12 cellular contexts compared by ENCODE assay signal in genomic region chr2:168157070-168157469, GRCh38.
A peak's percentile ranks its signal among the peaks of the same experiment; 100 is the strongest.
DNase-seq lines count a peak whose midpoint lies in the region; ATAC-seq and TF ChIP-seq lines count a peak whose summit lies in the region.
"Had no signal": no experiment of that assay in that cellular context is flagged by ENCODE, and none has a peak within 500 bp of the region (broad histone marks: within the 10 kb centered on the region; RNA-seq: fewer than 3 reads in every experiment).

No MANE protein-coding gene starts in this region.

- H3K27ac Mint-ChIP-seq in activated T-cell treated with anti-CD3 and anti-CD28 coated beads, Interleukin-2, amount 50 U/mL, for 72 hours = peak overlapping the region; percentile 63
- no peak overlapping the region for H3K27ac Mint-ChIP-seq in stimulated activated memory B cell treated with anti-CD40 and anti-IgM and Interleukin-4, amounts not matched to agents 10 μg/mL and 1 μg/mL and 100 μg/mL, for 72 hours

- H4K20me1 ChIP-seq in Loucy (ENCODE audit: insufficient read depth, low read length, poor library complexity, severe bottlenecking) (no peaks in the 10 kb centered on the region), smooth muscle cell (ENCODE audit: low read depth) (peaks cover 25% of the 10 kb centered on the region)

- H3K27me3 ChIP-seq in Loucy (ENCODE audit: insufficient read depth, low read length, poor library complexity, severe bottlenecking) = no peaks in the 10 kb centered on the region
- no peaks in the 10 kb centered on the region for H3K27me3 ChIP-seq in esophagus squamous epithelium
- H3K27me3 ChIP-seq in smooth muscle cell (ENCODE audit: low read depth) = no peaks in the 10 kb centered on the region

- H3K4me1 Mint-ChIP-seq in activated T-cell treated with anti-CD3 and anti-CD28 coated beads, Interleukin-2, amount 50 U/mL, for 72 hours (ENCODE audit: low read depth) = peaks cover 22% of the 10 kb centered on the region
- H3K4me1 Mint-ChIP-seq in stimulated activated memory B cell treated with anti-CD40 and anti-IgM and Interleukin-4, amounts not matched to agents 10 μg/mL and 1 μg/mL and 100 μg/mL, for 72 hours = no peaks in the 10 kb centered on the region

- H3K4me2 ChIP-seq in Loucy (ENCODE audit: low read depth, low read length, poor library complexity, severe bottlenecking) (peak overlapping the region; percentile 52), smooth muscle cell (peak overlapping the region; percentile 4)

- no peaks in the 10 kb centered on the region for H3K27me3 Mint-ChIP-seq in activated T-cell treated with anti-CD3 and anti-CD28 coated beads, Interleukin-2, amount 50 U/mL, for 72 hours (ENCODE audit: low read depth)
- H3K27me3 Mint-ChIP-seq in stimulated activated memory B cell treated with anti-CD40 and anti-IgM and Interleukin-4, amounts not matched to agents 10 μg/mL and 1 μg/mL and 100 μg/mL, for 72 hours = no peaks in the 10 kb centered on the region

- H3K9me3 ChIP-seq in Loucy (ENCODE audit: insufficient read depth, low read depth, low read length) (no peaks in the 10 kb centered on the region), esophagus squamous epithelium (no peaks in the 10 kb centered on the region), smooth muscle cell (replicated peaks; ENCODE audit: low read depth) (no peaks in the 10 kb centered on the region)

- no peaks in the 10 kb centered on the region for H3F3A ChIP-seq in Loucy (ENCODE audit: low read depth)
- peaks cover 6% of the 10 kb centered on the region for H3F3A ChIP-seq in smooth muscle cell (ENCODE audit: low read depth)

- DNase-seq in activated T-cell treated with anti-CD3 and anti-CD28 coated beads, Interleukin-2, amount 50 U/mL, for 72 hours = no peak
- DNase-seq in activated T-cell treated with anti-CD3 and anti-CD28 coated beads for 4 hours (no peak), esophagus squamous epithelium (lab: John Stamatoyannopoulos, UW) (no peak), smooth muscle cell (lab: John Stamatoyannopoulos, UW; ENCODE audit: unreplicated experiment) (no peak), lower leg skin (ENCODE audit: low spot score in 2 of 2) (no peak), HuH-7.5 (ENCODE audit: low spot score) (no peak)
- DNase-seq: 8988T, Calu3, H7, NCI-H2171 treated with DMSO at 0.1 percent for 48 hours had no signal

- no peak overlapping the region for H3K4me3 Mint-ChIP-seq in activated T-cell treated with anti-CD3 and anti-CD28 coated beads, Interleukin-2, amount 50 U/mL, for 72 hours
- H3K4me3 Mint-ChIP-seq in stimulated activated memory B cell treated with anti-CD40 and anti-IgM and Interleukin-4, amounts not matched to agents 10 μg/mL and 1 μg/mL and 100 μg/mL, for 72 hours = no peak overlapping the region

- 93 to 95% methylated on average over 3 of the region's 3 CpGs for WGBS in esophagus squamous epithelium, 2 donors
- 92% methylated on average over 3 of the region's 3 CpGs for WGBS in smooth muscle cell (ENCODE audit: low lambda C conversion rate)
- WGBS in lower leg skin, 2 donors = 84 to 91% methylated on average over 3 of the region's 3 CpGs

- H2AFZ ChIP-seq in Loucy (ENCODE audit: low read length) (no peak overlapping the region), smooth muscle cell (ENCODE audit: low read depth) (no peak overlapping the region)

- no peaks in the 10 kb centered on the region for H3K9me3 Mint-ChIP-seq in activated T-cell treated with anti-CD3 and anti-CD28 coated beads, Interleukin-2, amount 50 U/mL, for 72 hours
- H3K9me3 Mint-ChIP-seq in stimulated activated memory B cell treated with anti-CD40 and anti-IgM and Interleukin-4, amounts not matched to agents 10 μg/mL and 1 μg/mL and 100 μg/mL, for 72 hours = no peaks in the 10 kb centered on the region

- H3K36me3 ChIP-seq in Loucy (ENCODE audit: insufficient read depth, low read length) (peaks cover 49% of the 10 kb centered on the region; the same call in 1 of the 2 replicates), esophagus squamous epithelium (no peaks in the 10 kb centered on the region), smooth muscle cell (ENCODE audit: low read depth) (no peaks in the 10 kb centered on the region)

- H3K79me2 ChIP-seq in Loucy (ENCODE audit: insufficient read depth, low read length) = no peaks in the 10 kb centered on the region; the same call in 1 of the 2 replicates
- no peaks in the 10 kb centered on the region for H3K79me2 ChIP-seq in smooth muscle cell (ENCODE audit: low read depth)

- H3K36me3 Mint-ChIP-seq in activated T-cell treated with anti-CD3 and anti-CD28 coated beads, Interleukin-2, amount 50 U/mL, for 72 hours (ENCODE audit: insufficient read depth in 2 of 2) = peaks cover 0 to 3% of the 10 kb centered on the region in 2 donors
- peaks cover 30% of the 10 kb centered on the region for H3K36me3 Mint-ChIP-seq in stimulated activated memory B cell treated with anti-CD40 and anti-IgM and Interleukin-4, amounts not matched to agents 10 μg/mL and 1 μg/mL and 100 μg/mL, for 72 hours

- no peaks in the 10 kb centered on the region for H3K9me2 ChIP-seq in Loucy (replicated peaks; ENCODE audit: low read depth, low read length)

- H3K4me3 ChIP-seq in Loucy (ENCODE audit: low read length, poor library complexity, severe bottlenecking) = peak overlapping the region; percentile 16
- no peak overlapping the region for H3K4me3 ChIP-seq in esophagus squamous epithelium
- H3K4me3 ChIP-seq in smooth muscle cell = no peak overlapping the region
- no peak overlapping the region for H3K4me3 ChIP-seq in lower leg skin (ENCODE audit: low read depth, poor library complexity, severe bottlenecking)

- H3K4me1 ChIP-seq in Loucy (ENCODE audit: insufficient read depth, low read length, poor library complexity, severe bottlenecking) (peaks cover 22% of the 10 kb centered on the region), esophagus squamous epithelium (peaks cover 4 to 53% (median 10%) of the 10 kb centered on the region in 3 donors), smooth muscle cell (ENCODE audit: low read depth) (no peaks in the 10 kb centered on the region)

- no peak for ATAC-seq in activated T-cell treated with anti-CD3 and anti-CD28 coated beads, Interleukin-2, amount 50 U/mL, for 72 hours (replicated peaks in 1 of 2)
- ATAC-seq in stimulated activated memory B cell treated with anti-CD40 and anti-IgM and Interleukin-4, amounts not matched to agents 10 μg/mL and 1 μg/mL and 100 μg/mL, for 72 hours = no peak

- H3K27ac ChIP-seq in esophagus squamous epithelium (peak overlapping the region in 3 of 4 donors; percentile 29 to 74 (median 55)), smooth muscle cell (ENCODE audit: low read depth) (peak overlapping the region; percentile 32)

- TF ChIP-seq CTCF in Loucy (conservative IDR thresholded peaks at IDR 0.05; ENCODE audit: low read length) = no peak
- TF ChIP-seq CTCF in esophagus squamous epithelium (IDR thresholded peaks at IDR 0.05) = no peak
- no peak for TF ChIP-seq CTCF in smooth muscle cell (IDR thresholded peaks at IDR 0.05; ENCODE audit: borderline replicate concordance, insufficient read depth, poor library complexity, severe bottlenecking)
- TF ChIP-seq CTCF in lower leg skin (IDR thresholded peaks at IDR 0.05) = no peak

- TF ChIP-seq POLR2A in esophagus squamous epithelium (IDR thresholded peaks at IDR 0.05) (no peak), lower leg skin (IDR thresholded peaks at IDR 0.05) (no peak)

- intact Hi-C loops in esophagus squamous epithelium (cut with DNase I) (no loop called here), lower leg skin (cut with DNase I; ENCODE audit: low total_unique reads) (no loop called here)

- no peak overlapping the region for H3K9ac ChIP-seq in Loucy (ENCODE audit: low read depth, low read length, poor library complexity, severe bottlenecking)
- no peak overlapping the region for H3K9ac ChIP-seq in smooth muscle cell (ENCODE audit: low read depth)
